ENCODE assay signal across 1 cellular context in genomic region chr22:39773976-39774539, GRCh38.
TF ChIP-seq lines count a peak whose summit lies in the region.

No MANE protein-coding gene starts in this region.

TF ChIP-seq in K562, 482 proteins besides CTCF, POLR2A, EP300 and RAD21 (continued from another document and continues in another):
- TF ChIP-seq, protein P1, sequence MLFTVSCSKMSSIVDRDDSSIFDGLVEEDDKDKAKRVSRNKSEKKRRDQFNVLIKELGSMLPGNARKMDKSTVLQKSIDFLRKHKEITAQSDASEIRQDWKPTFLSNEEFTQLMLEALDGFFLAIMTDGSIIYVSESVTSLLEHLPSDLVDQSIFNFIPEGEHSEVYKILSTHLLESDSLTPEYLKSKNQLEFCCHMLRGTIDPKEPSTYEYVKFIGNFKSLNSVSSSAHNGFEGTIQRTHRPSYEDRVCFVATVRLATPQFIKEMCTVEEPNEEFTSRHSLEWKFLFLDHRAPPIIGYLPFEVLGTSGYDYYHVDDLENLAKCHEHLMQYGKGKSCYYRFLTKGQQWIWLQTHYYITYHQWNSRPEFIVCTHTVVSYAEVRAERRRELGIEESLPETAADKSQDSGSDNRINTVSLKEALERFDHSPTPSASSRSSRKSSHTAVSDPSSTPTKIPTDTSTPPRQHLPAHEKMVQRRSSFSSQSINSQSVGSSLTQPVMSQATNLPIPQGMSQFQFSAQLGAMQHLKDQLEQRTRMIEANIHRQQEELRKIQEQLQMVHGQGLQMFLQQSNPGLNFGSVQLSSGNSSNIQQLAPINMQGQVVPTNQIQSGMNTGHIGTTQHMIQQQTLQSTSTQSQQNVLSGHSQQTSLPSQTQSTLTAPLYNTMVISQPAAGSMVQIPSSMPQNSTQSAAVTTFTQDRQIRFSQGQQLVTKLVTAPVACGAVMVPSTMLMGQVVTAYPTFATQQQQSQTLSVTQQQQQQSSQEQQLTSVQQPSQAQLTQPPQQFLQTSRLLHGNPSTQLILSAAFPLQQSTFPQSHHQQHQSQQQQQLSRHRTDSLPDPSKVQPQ (CRISPR knock-in tag; IDR thresholded peaks at IDR 0.05; ENCODE audit: borderline replicate concordance): no peak
- TF ChIP-seq ETV1 (tag; conservative IDR thresholded peaks at IDR 0.05; ENCODE audit: low read depth) (peak; percentile 77), ATF2 (CRISPR knock-in tag; IDR thresholded peaks at IDR 0.05) (no peak), KDM2B (CRISPR knock-in tag; IDR thresholded peaks at IDR 0.05) (no peak), TEAD4 (IDR thresholded peaks at IDR 0.05; ENCODE audit: low read length) (peak; percentile 64; the same call in 1 of the 2 replicates), TEAD4 (CRISPR knock-in tag; IDR thresholded peaks at IDR 0.05; ENCODE audit: borderline replicate concordance) (no peak), SNAPC5 (CRISPR knock-in tag; IDR thresholded peaks at IDR 0.05) (no peak), PHTF2 (CRISPR knock-in tag; IDR thresholded peaks at IDR 0.05) (no peak), RAD51 (IDR thresholded peaks at IDR 0.05; ENCODE audit: borderline replicate concordance, low read depth) (no peak), NCOR1 (IDR thresholded peaks at IDR 0.05) (peak; percentile 58), ZNF232 (CRISPR knock-in tag; IDR thresholded peaks at IDR 0.05) (no peak), MBD1 (CRISPR knock-in tag; IDR thresholded peaks at IDR 0.05) (no peak), ZEB2 (IDR thresholded peaks at IDR 0.05) (peak; percentile 74), ARID1B (IDR thresholded peaks at IDR 0.05) (peak; percentile 68), JUN (IDR thresholded peaks at IDR 0.05; ENCODE audit: borderline replicate concordance, low read depth, low read length) (peak; percentile 20; the same call in 1 of the 2 replicates), JUN (CRISPR knock-in tag; IDR thresholded peaks at IDR 0.05; ENCODE audit: borderline replicate concordance) (no peak), SPI1 (IDR thresholded peaks at IDR 0.05; ENCODE audit: borderline replicate concordance, low read depth, low read length) (no peak), NBN (IDR thresholded peaks at IDR 0.05; ENCODE audit: low read depth) (0 out of 2 replicates have a peak, but pooled peaks have one; percentile 47), SNRNP70 (optimal IDR thresholded peaks at IDR 0.05; ENCODE audit: low read depth, low read length) (no peak), TCF3 (CRISPR knock-in tag; IDR thresholded peaks at IDR 0.05) (no peak), ESRRA (IDR thresholded peaks at IDR 0.05; ENCODE audit: borderline replicate concordance, low read depth) (peak; percentile 60; the same call in 1 of the 2 replicates), HNRNPL (IDR thresholded peaks at IDR 0.05; ENCODE audit: low read depth, low read length) (no peak), MTA1 (IDR thresholded peaks at IDR 0.05; ENCODE audit: borderline replicate concordance) (peak; percentile 19; the same call in 1 of the 2 replicates), ATF1 (CRISPR knock-in tag; IDR thresholded peaks at IDR 0.05) (no peak), ATF1 (tag; IDR thresholded peaks at IDR 0.05) (no peak), ELK1 (CRISPR knock-in tag; IDR thresholded peaks at IDR 0.05) (no peak), BCL6 (CRISPR knock-in tag; IDR thresholded peaks at IDR 0.05) (no peak), ETV6 (IDR thresholded peaks at IDR 0.05; ENCODE audit: borderline replicate concordance in 1 of 2, low read depth in 2 of 2, low read length in 1 of 2) (no peak), ETV6 (CRISPR knock-in tag; IDR thresholded peaks at IDR 0.05; ENCODE audit: borderline replicate concordance) (no peak), GABPB1 (CRISPR knock-in tag; IDR thresholded peaks at IDR 0.05) (no peak), MED1 (CRISPR knock-in tag; IDR thresholded peaks at IDR 0.05; ENCODE audit: borderline replicate concordance) (no peak), MTA3 (IDR thresholded peaks at IDR 0.05; ENCODE audit: borderline replicate concordance) (peak; percentile 34; the same call in 1 of the 2 replicates), ID3 (CRISPR knock-in tag; IDR thresholded peaks at IDR 0.05) (no peak), ID3 (tag; IDR thresholded peaks at IDR 0.05) (no peak), ZKSCAN1 (IDR thresholded peaks at IDR 0.05; ENCODE audit: low read depth, low read length) (no peak), CAMTA2 (CRISPR knock-in tag; conservative IDR thresholded peaks at IDR 0.05) (no peak), FOXM1 (IDR thresholded peaks at IDR 0.05; ENCODE audit: low read depth) (peak; percentile 47; the same call in 1 of the 2 replicates), FOXM1 (CRISPR knock-in tag; IDR thresholded peaks at IDR 0.05; ENCODE audit: low read depth) (no peak), PBX2 (CRISPR knock-in tag; IDR thresholded peaks at IDR 0.05; ENCODE audit: low read depth) (no peak), PBX2 (tag; conservative IDR thresholded peaks at IDR 0.05; ENCODE audit: low read depth) (peak; percentile 90), HDAC8 (tag; IDR thresholded peaks at IDR 0.05) (no peak), FOXO4 (CRISPR knock-in tag; IDR thresholded peaks at IDR 0.05) (no peak), SRSF3 (IDR thresholded peaks at IDR 0.05; ENCODE audit: insufficient read depth, low read length) (no peak), ZNF583 (CRISPR knock-in tag; IDR thresholded peaks at IDR 0.05) (no peak)
- TF ChIP-seq, protein P2, sequence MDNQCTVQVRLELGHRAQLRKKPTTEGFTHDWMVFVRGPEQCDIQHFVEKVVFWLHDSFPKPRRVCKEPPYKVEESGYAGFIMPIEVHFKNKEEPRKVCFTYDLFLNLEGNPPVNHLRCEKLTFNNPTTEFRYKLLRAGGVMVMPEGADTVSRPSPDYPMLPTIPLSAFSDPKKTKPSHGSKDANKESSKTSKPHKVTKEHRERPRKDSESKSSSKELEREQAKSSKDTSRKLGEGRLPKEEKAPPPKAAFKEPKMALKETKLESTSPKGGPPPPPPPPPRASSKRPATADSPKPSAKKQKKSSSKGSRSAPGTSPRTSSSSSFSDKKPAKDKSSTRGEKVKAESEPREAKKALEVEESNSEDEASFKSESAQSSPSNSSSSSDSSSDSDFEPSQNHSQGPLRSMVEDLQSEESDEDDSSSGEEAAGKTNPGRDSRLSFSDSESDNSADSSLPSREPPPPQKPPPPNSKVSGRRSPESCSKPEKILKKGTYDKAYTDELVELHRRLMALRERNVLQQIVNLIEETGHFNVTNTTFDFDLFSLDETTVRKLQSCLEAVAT (IDR thresholded peaks at IDR 0.05): no peak
- TF ChIP-seq, protein P3, sequence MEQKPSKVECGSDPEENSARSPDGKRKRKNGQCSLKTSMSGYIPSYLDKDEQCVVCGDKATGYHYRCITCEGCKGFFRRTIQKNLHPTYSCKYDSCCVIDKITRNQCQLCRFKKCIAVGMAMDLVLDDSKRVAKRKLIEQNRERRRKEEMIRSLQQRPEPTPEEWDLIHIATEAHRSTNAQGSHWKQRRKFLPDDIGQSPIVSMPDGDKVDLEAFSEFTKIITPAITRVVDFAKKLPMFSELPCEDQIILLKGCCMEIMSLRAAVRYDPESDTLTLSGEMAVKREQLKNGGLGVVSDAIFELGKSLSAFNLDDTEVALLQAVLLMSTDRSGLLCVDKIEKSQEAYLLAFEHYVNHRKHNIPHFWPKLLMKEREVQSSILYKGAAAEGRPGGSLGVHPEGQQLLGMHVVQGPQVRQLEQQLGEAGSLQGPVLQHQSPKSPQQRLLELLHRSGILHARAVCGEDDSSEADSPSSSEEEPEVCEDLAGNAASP (IDR thresholded peaks at IDR 0.05): no peak
- TF ChIP-seq, protein P4, sequence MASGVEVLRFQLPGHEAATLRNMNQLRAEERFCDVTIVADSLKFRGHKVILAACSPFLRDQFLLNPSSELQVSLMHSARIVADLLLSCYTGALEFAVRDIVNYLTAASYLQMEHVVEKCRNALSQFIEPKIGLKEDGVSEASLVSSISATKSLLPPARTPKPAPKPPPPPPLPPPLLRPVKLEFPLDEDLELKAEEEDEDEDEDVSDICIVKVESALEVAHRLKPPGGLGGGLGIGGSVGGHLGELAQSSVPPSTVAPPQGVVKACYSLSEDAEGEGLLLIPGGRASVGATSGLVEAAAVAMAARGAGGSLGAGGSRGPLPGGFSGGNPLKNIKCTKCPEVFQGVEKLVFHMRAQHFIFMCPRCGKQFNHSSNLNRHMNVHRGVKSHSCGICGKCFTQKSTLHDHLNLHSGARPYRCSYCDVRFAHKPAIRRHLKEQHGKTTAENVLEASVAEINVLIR (CRISPR knock-in tag; IDR thresholded peaks at IDR 0.05): no peak
- TF ChIP-seq, protein P5, sequence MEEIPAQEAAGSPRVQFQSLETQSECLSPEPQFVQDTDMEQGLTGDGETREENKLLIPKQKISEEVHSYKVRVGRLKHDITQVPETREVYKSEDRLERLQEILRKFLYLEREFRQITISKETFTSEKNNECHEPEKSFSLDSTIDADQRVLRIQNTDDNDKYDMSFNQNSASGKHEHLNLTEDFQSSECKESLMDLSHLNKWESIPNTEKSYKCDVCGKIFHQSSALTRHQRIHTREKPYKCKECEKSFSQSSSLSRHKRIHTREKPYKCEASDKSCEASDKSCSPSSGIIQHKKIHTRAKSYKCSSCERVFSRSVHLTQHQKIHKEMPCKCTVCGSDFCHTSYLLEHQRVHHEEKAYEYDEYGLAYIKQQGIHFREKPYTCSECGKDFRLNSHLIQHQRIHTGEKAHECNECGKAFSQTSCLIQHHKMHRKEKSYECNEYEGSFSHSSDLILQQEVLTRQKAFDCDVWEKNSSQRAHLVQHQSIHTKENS (CRISPR knock-in tag; IDR thresholded peaks at IDR 0.05): no peak
- TF ChIP-seq, protein P6, sequence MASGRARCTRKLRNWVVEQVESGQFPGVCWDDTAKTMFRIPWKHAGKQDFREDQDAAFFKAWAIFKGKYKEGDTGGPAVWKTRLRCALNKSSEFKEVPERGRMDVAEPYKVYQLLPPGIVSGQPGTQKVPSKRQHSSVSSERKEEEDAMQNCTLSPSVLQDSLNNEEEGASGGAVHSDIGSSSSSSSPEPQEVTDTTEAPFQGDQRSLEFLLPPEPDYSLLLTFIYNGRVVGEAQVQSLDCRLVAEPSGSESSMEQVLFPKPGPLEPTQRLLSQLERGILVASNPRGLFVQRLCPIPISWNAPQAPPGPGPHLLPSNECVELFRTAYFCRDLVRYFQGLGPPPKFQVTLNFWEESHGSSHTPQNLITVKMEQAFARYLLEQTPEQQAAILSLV (tag; IDR thresholded peaks at IDR 0.05): no peak
